In genomic region chr10:35495521-35496238, GRCh38 we compare ENCODE assay signal across 9 cellular contexts.
DNase-seq lines count a peak whose midpoint lies in the region; ATAC-seq and TF ChIP-seq lines count a peak whose summit lies in the region.
"Had no signal": no experiment of that assay in that cellular context is flagged by ENCODE, and none has a peak within 500 bp of the region (broad histone marks: within the 10 kb centered on the region; RNA-seq: fewer than 3 reads in every experiment).

No MANE protein-coding gene starts in this region.

- H3K27ac Mint-ChIP-seq in CD14-positive monocyte (peak overlapping the region; percentile 59 to 95 (median 94)), IgD-negative memory B cell (peak overlapping the region; percentile 41 to 50 (median 48))

- peaks cover 0 to 4% (median 0%) of the 10 kb centered on the region in 9 donors for H3K36me3 ChIP-seq in heart right ventricle

- peak overlapping the region in 9 of 10 donors; percentile 9 to 50 (median 29) for H3K27ac ChIP-seq in heart right ventricle

- peaks cover 27 to 35% of the 10 kb centered on the region in 2 donors for H3K36me3 Mint-ChIP-seq in CD14-positive monocyte
- H3K36me3 Mint-ChIP-seq in IgD-negative memory B cell, result peaks cover 2% of the 10 kb centered on the region

- 23 to 39% methylated on average over 5 of the region's 5 CpGs for WGBS in heart right ventricle, 2 donors

- peaks cover 8 to 70% (median 44%) of the 10 kb centered on the region in 9 donors for H3K4me1 ChIP-seq in heart right ventricle

- ATAC-seq in GM21367 (IDR thresholded peaks at IDR 0.05; ENCODE audit: unreplicated experiment), result peak; percentile 43
- peak in 6 of 8 donors; percentile 45 to 92 (median 63) for ATAC-seq in heart right ventricle

- no peak overlapping the region for H3K4me3 ChIP-seq in heart right ventricle

- peaks cover 59% of the 10 kb centered on the region for H3K4me1 Mint-ChIP-seq in CD14-positive monocyte
- H3K4me1 Mint-ChIP-seq in IgD-negative memory B cell, result peaks cover 53 to 70% (median 58%) of the 10 kb centered on the region in 3 donors

- peaks cover 0 to 3% (median 2%) of the 10 kb centered on the region in 3 donors for H3K27me3 Mint-ChIP-seq in CD14-positive monocyte (ENCODE audit: low read depth in 3 of 3)
- no peaks in the 10 kb centered on the region for H3K27me3 Mint-ChIP-seq in IgD-negative memory B cell

- DNase-seq in CD14-positive monocyte (ENCODE audit: low spot score) (no peak), heart right ventricle (no peak), hepatic stellate cell (ENCODE audit: low spot score) (no peak), NCI-H446 (lab: John Stamatoyannopoulos, UW) (no peak), NCI-H526 (lab: John Stamatoyannopoulos, UW) (no peak), NCI-H2081 treated with DMSO at 0.1 percent for 48 hours (lab: John Stamatoyannopoulos, UW) (no peak)
- DNase-seq: SIG-M5 had no signal

- H3K9me3 Mint-ChIP-seq in CD14-positive monocyte (peaks cover 0 to 1% (median 0%) of the 10 kb centered on the region in 7 donors), IgD-negative memory B cell (no peaks in the 10 kb centered on the region)

- intact Hi-C loops in CD14-positive monocyte (cut with micrococcal nuclease) (loop anchor here in 1 of 2 donors (10.0 kb wide), 1 partner anchor 121 kb away; no protein-coding TSS in a partner anchor), heart right ventricle (cut with DNase I) (loop anchor here in 2 of 10 donors (5.0 to 10.0 kb wide), 2 partner anchors 48 to 69 kb away; no protein-coding TSS in a partner anchor)

- H3K27me3 ChIP-seq in heart right ventricle, result no peaks in the 10 kb centered on the region

- H3K4me3 Mint-ChIP-seq in CD14-positive monocyte (peak overlapping the region; percentile 39 to 76), IgD-negative memory B cell (peak overlapping the region; percentile 42 to 86 (median 66))

- no peak for TF ChIP-seq CTCF in CD14-positive monocyte (IDR thresholded peaks at IDR 0.05)
- no peak for TF ChIP-seq CTCF in heart right ventricle (IDR thresholded peaks at IDR 0.05)

- no peaks in the 10 kb centered on the region for H3K9me3 ChIP-seq in heart right ventricle
